In the genomic region with DNA sequence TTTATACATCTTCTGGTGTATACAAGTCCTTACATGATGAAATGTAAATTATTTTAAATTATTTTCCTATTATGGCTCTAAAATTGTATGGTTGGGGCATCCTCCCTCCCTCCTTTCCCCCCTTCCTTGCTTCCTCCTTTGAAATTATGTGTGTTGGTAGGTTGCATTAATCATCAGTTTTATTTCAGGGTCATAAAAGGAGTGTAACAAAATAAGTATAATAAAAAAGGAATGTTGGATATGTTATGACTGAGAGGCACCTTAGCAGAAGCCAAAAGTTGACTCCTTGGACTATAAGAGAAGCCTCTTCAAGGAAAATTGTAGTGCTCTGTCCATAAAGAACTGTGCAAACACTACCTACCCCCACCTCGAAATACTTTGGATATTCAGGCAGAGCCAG, we compare ENCODE assay signal across 24 cellular contexts. TPM values are rescaled to one million over a fixed set of nuclear protein-coding genes. Genes with fewer than 3 reads are reported as not detected.
DNase-seq lines count a peak whose midpoint lies in the region; ATAC-seq and TF ChIP-seq lines count a peak whose summit lies in the region.
"Had no signal": no experiment of that assay in that cellular context is flagged by ENCODE, and none has a peak within 500 bp of the region (broad histone marks: within the 10 kb centered on the region; RNA-seq: fewer than 3 reads in every experiment).

No MANE protein-coding gene starts in this region.

- H3K9me3 ChIP-seq in vagina, result no peaks in the 10 kb centered on the region
- H3K9me3 ChIP-seq: heart left ventricle, suprapubic skin, uterus had no signal

- DNase-seq in EH (ENCODE audit: low read depth) (peak; percentile 71), LHCN-M2 (ENCODE audit: low read depth) (peak; percentile 20), fibroblast of mammary gland (ENCODE audit: low read depth) (peak; percentile 6), renal cortical epithelial cell (ENCODE audit: low read depth) (peak; percentile 15), NCI-H1436 (lab: John Stamatoyannopoulos, UW) (no peak), vagina (ENCODE audit: extremely low spot score in 2 of 2) (no peak)
- DNase-seq: activated B cell treated with CpG ODN at 0.5 μM for 24 hours; activated CD4-positive, alpha-beta memory T cell treated with anti-CD3 and anti-CD28 coated beads for 36 hours; activated gamma-delta T cell; activated T-cell treated with anti-CD3 and anti-CD28 coated beads for 4 hours; AML-193; CD8-positive, alpha-beta memory T cell; DMS53; effector memory CD4-positive, alpha-beta T cell; heart left ventricle; NCI-H1436 treated with DMSO at 0.1 percent for 48 hours; stimulated activated CD4-positive, alpha-beta T cell treated with anti-CD3 and anti-CD28 coated beads, Interleukin-2, amount 100 ng/mL, for 24 hours; SW 1271; uterus had no signal

- intact Hi-C loops in vagina (cut with DNase I), result no loop called here

- no peak for ATAC-seq in GM18867 (IDR thresholded peaks at IDR 0.05; ENCODE audit: unreplicated experiment)
- ATAC-seq: heart left ventricle; Right ventricle myocardium inferior; stimulated activated memory B cell treated with anti-CD40 and anti-IgM and Interleukin-4, amounts not matched to agents 10 μg/mL and 1 μg/mL and 100 μg/mL, for 72 hours had no signal

- TF ChIP-seq POLR2A in vagina (IDR thresholded peaks at IDR 0.05), result no peak

- no peaks in the 10 kb centered on the region for H3K36me3 ChIP-seq in vagina
- H3K36me3 ChIP-seq: heart left ventricle, suprapubic skin, uterus had no signal

- TF ChIP-seq CTCF in fibroblast of mammary gland (conservative IDR thresholded peaks at IDR 0.05; ENCODE audit: control insufficient read depth, insufficient read depth, low read depth, low read length) (no peak), vagina (IDR thresholded peaks at IDR 0.05) (no peak)

- peaks cover 13% of the 10 kb centered on the region for H3K4me1 ChIP-seq in vagina

- no peaks in the 10 kb centered on the region for H3K27me3 ChIP-seq in vagina
- H3K27me3 ChIP-seq: heart left ventricle, suprapubic skin, uterus had no signal

- no peak overlapping the region for H3K4me3 ChIP-seq in fibroblast of mammary gland (ENCODE audit: control insufficient read depth, low read depth, low read length)
- H3K4me3 ChIP-seq in vagina, result no peak overlapping the region
- H3K4me3 ChIP-seq: heart left ventricle, suprapubic skin, uterus had no signal

- no peak overlapping the region for H3K27ac ChIP-seq in vagina
- H3K27ac ChIP-seq: heart left ventricle, HL-60, suprapubic skin, uterus had no signal

RNA-seq across cellular contexts. Expression of a gene that starts 46.6 kb away (rescaled TPM):
- total RNA-seq in LHCN-M2 (2014; rRNA removed), result 41.7 and 50.9 TPM in 2 replicates
- polyA plus RNA-seq in LHCN-M2 (2012), result 23.2 TPM
- 104 and 124 TPM in 2 replicates for total RNA-seq in renal cortical epithelial cell
- total RNA-seq in vagina, result 82.5 TPM

Comparison
In these comparisons a context has a peak if more than half of its experiments do, and no peak if none do; other contexts are left out.
1. DNase-seq: peak in EH (single experiment), LHCN-M2 (single experiment), fibroblast of mammary gland (single experiment) and renal cortical epithelial cell (single experiment); none in NCI-H1436 (single experiment) and vagina (0 of 2).